1 cellular context compared by ENCODE assay signal in genomic region chr17:59890720-59891119, GRCh38.
TF ChIP-seq lines count a peak whose summit lies in the region.

No MANE protein-coding gene starts in this region.

TF ChIP-seq in HCT116, 20 proteins besides CTCF, POLR2A, EP300 and RAD21 (continued from another document):
- TF ChIP-seq ZBTB33 (IDR thresholded peaks at IDR 0.05; ENCODE audit: extremely low read depth, insufficient replicate concordance, low read length) (no peak), POLR2AphosphoS5 (IDR thresholded peaks at IDR 0.05; ENCODE audit: low read depth, low read length) (no peak), EZH2phosphoT487 (IDR thresholded peaks at IDR 0.05; ENCODE audit: borderline replicate concordance) (no peak), FOSL1 (IDR thresholded peaks at IDR 0.05; ENCODE audit: low read depth) (no peak), SIN3A (IDR thresholded peaks at IDR 0.05; ENCODE audit: low read depth) (no peak), YY1 (IDR thresholded peaks at IDR 0.05; ENCODE audit: extremely low read depth, insufficient replicate concordance, low read depth, low read length) (no peak), EZH2 (IDR thresholded peaks at IDR 0.05) (no peak), REST (IDR thresholded peaks at IDR 0.05; ENCODE audit: low read depth) (no peak), ZFX (IDR thresholded peaks at IDR 0.05) (no peak)
